9 cellular contexts compared by ENCODE assay signal in genomic region chr7:39952791-39953190, GRCh38. TPM values are rescaled to one million over a fixed set of nuclear protein-coding genes. Genes with fewer than 3 reads are reported as not detected.
A peak's percentile ranks its signal among the peaks of the same experiment; 100 is the strongest.
DNase-seq lines count a peak whose midpoint lies in the region; ATAC-seq and TF ChIP-seq lines count a peak whose summit lies in the region.
"Had no signal": no experiment of that assay in that cellular context is flagged by ENCODE, and none has a peak within 500 bp of the region (broad histone marks: within the 10 kb centered on the region; RNA-seq: fewer than 3 reads in every experiment).

No MANE protein-coding gene starts in this region.

- H3K36me3 ChIP-seq in MM.1S (replicated peaks; ENCODE audit: insufficient read depth, low read length): peaks cover 9% of the 10 kb centered on the region; the same call in 1 of the 2 replicates
- no peaks in the 10 kb centered on the region for H3K36me3 ChIP-seq in neural cell (ENCODE audit: insufficient read depth, low read length)

- H3K4me3 Mint-ChIP-seq in CD4-positive, alpha-beta T cell: peak overlapping the region; percentile 98

- no peak for TF ChIP-seq CTCF in CD4-positive, alpha-beta T cell (IDR thresholded peaks at IDR 0.05)
- TF ChIP-seq CTCF in MM.1S (IDR thresholded peaks at IDR 0.05; ENCODE audit: low read length) (no peak), dorsolateral prefrontal cortex (IDR thresholded peaks at IDR 0.05 in 54 of 56, conservative IDR thresholded peaks at IDR 0.05 in 2 of 56; ENCODE audit: low read depth in 1 of 56, partially characterized antibody in 56 of 56) (no peak), neural cell (IDR thresholded peaks at IDR 0.05; ENCODE audit: poor library complexity, severe bottlenecking) (no peak)

- intact Hi-C loops in CD4-positive, alpha-beta T cell (cut with DNase I, micrococcal nuclease): loop anchor here in 1 of 2 experiments (2.0 to 5.0 kb wide), 2 partner anchors 26 to 85 kb away; no protein-coding TSS in a partner anchor
- intact Hi-C loops in dorsolateral prefrontal cortex (cut with DNase I): loop anchor here in 1 of 2 donors (5.0 kb wide), 1 partner anchor 100 kb away; no protein-coding TSS in a partner anchor

- H3K4me3 ChIP-seq in MM.1S (ENCODE audit: low read length) (peak overlapping the region; percentile 89), dorsolateral prefrontal cortex (peak overlapping the region; percentile 9 to 98 (median 92)), neural cell (ENCODE audit: low read length) (peak overlapping the region; percentile 85)

- peaks cover 74% of the 10 kb centered on the region for H3K4me1 Mint-ChIP-seq in CD4-positive, alpha-beta T cell (ENCODE audit: low read depth)

- peak overlapping the region; percentile 93 for H3K4me2 ChIP-seq in MM.1S (ENCODE audit: low read depth, low read length)
- peak overlapping the region; percentile 79 for H3K4me2 ChIP-seq in neural cell (ENCODE audit: low read length)

- peak overlapping the region; percentile 98; the same call in 1 of the 2 replicates for H3K9ac ChIP-seq in MM.1S (ENCODE audit: low read length)
- no peak overlapping the region for H3K9ac ChIP-seq in neural cell (ENCODE audit: low read length)

- H2AFZ ChIP-seq in MM.1S (ENCODE audit: low read length): no peak overlapping the region
- H2AFZ ChIP-seq in neural cell (ENCODE audit: low read depth, low read length): no peak overlapping the region

- POLR2A ChIA-PET in CD4-positive, alpha-beta T cell (lab: Charles Lee): interaction anchor here (4.8 to 5.2 kb wide), 3 partner anchors 25 to 182 kb away, joined by 41 to 48 read pairs (median 41); partner anchors contain the start of genes MPLKIP and SUGCT

- H3K36me3 Mint-ChIP-seq in CD4-positive, alpha-beta T cell (ENCODE audit: low read depth): peaks cover 52% of the 10 kb centered on the region

- peaks cover 21% of the 10 kb centered on the region for H3K4me1 ChIP-seq in MM.1S (ENCODE audit: low read length)

- H3K9me3 Mint-ChIP-seq in CD4-positive, alpha-beta T cell: no peaks in the 10 kb centered on the region

- TF ChIP-seq RAD21 in neural cell (conservative IDR thresholded peaks at IDR 0.05): no peak

- no peaks in the 10 kb centered on the region for H3K9me3 ChIP-seq in CD4-positive, alpha-beta T cell (ENCODE audit: control insufficient read depth, low read length)
- H3K9me3 ChIP-seq in MM.1S (replicated peaks; ENCODE audit: insufficient read depth, low read length): no peaks in the 10 kb centered on the region
- H3K9me3 ChIP-seq in neural cell (ENCODE audit: low read length): no peaks in the 10 kb centered on the region

- no peaks in the 10 kb centered on the region for H3K9me2 ChIP-seq in MM.1S (replicated peaks; ENCODE audit: insufficient read depth, low read length)
- no peaks in the 10 kb centered on the region for H3K9me2 ChIP-seq in neural cell (ENCODE audit: insufficient read depth, low read length)

- CTCF ChIA-PET in CD4-positive, alpha-beta T cell (lab: Charles Lee): interaction anchor here (1.5 kb wide), 1 partner anchor 57 kb away, joined by 3 read pairs; no protein-coding TSS in a partner anchor

- peaks cover 30% of the 10 kb centered on the region; the same call in 1 of the 2 replicates for H4K20me1 ChIP-seq in MM.1S (ENCODE audit: insufficient read depth, low read length)
- H4K20me1 ChIP-seq in neural cell (ENCODE audit: insufficient read depth): peaks cover 14% of the 10 kb centered on the region

- H3K27me3 ChIP-seq in CD4-positive, alpha-beta T cell (ENCODE audit: control insufficient read depth, insufficient read depth, low read length): no peaks in the 10 kb centered on the region
- H3K27me3 ChIP-seq in MM.1S (replicated peaks; ENCODE audit: insufficient read depth, low read length): no peaks in the 10 kb centered on the region
- no peaks in the 10 kb centered on the region for H3K27me3 ChIP-seq in dorsolateral prefrontal cortex
- H3K27me3 ChIP-seq in neural cell (ENCODE audit: insufficient read depth, low read depth, low read length): no peaks in the 10 kb centered on the region

- H3K27me3 Mint-ChIP-seq in CD4-positive, alpha-beta T cell: no peaks in the 10 kb centered on the region

- DNase-seq in CD4-positive, alpha-beta T cell: no peak
- DNase-seq in MM.1S (no peak), dorsolateral prefrontal cortex (no peak), NCI-H1694 treated with DMSO at 0.1 percent for 48 hours (lab: John Stamatoyannopoulos, UW) (no peak), ACHN (no peak), COLO829 (ENCODE audit: low spot score) (no peak)
- DNase-seq: NCI-H2081 had no signal

- peak overlapping the region; percentile 91 for H3K27ac Mint-ChIP-seq in CD4-positive, alpha-beta T cell

- H3F3A ChIP-seq in MM.1S (ENCODE audit: insufficient read depth, low read length): peaks cover 33% of the 10 kb centered on the region
- H3F3A ChIP-seq in neural cell (ENCODE audit: insufficient read depth, low read length, poor library complexity, severe bottlenecking): peaks cover 9% of the 10 kb centered on the region

- no peak for ATAC-seq in CD4-positive, alpha-beta T cell (ENCODE audit: poor library complexity)
- no peak for ATAC-seq in GM18873 (IDR thresholded peaks at IDR 0.05; ENCODE audit: low FRiP score, unreplicated experiment)

- no peak for TF ChIP-seq EP300 in neural cell (conservative IDR thresholded peaks at IDR 0.05; ENCODE audit: poor library complexity, severe bottlenecking)

- H3K27ac ChIP-seq in CD4-positive, alpha-beta T cell (ENCODE audit: low read depth, low read length): no peak overlapping the region
- peak overlapping the region; percentile 99; the same call in 1 of the 2 replicates for H3K27ac ChIP-seq in MM.1S (ENCODE audit: low read length)
- peak overlapping the region in 23 of 59 donors; percentile 2 to 99 (median 97) for H3K27ac ChIP-seq in dorsolateral prefrontal cortex
- no peak overlapping the region for H3K27ac ChIP-seq in neural cell (ENCODE audit: low read length)

- in situ Hi-C loops in ACHN (cut with HindIII; ENCODE audit: low pct_ligation_motif_present, low pct_unique_long_range_greater_than_20kb, low sequenced_read_pairs): no loop called here

- H3K79me2 ChIP-seq in MM.1S (ENCODE audit: low read length) (peaks cover 74% of the 10 kb centered on the region), neural cell (replicated peaks; ENCODE audit: insufficient read depth, low read length) (peaks cover 62% of the 10 kb centered on the region)

TF ChIP-seq in neural cell, 6 proteins besides CTCF, POLR2A, EP300 and RAD21:
- TF ChIP-seq SMC3 (conservative IDR thresholded peaks at IDR 0.05; ENCODE audit: poor library complexity) (no peak), REST (IDR thresholded peaks at IDR 0.05; ENCODE audit: borderline replicate concordance) (no peak), POLR2AphosphoS5 (IDR thresholded peaks at IDR 0.05) (no peak), EZH2 (IDR thresholded peaks at IDR 0.05; ENCODE audit: borderline replicate concordance, insufficient read depth, low read length, poor library complexity, severe bottlenecking) (no peak), TAF1 (IDR thresholded peaks at IDR 0.05; ENCODE audit: low read depth) (no peak), MXI1 (conservative IDR thresholded peaks at IDR 0.05; ENCODE audit: poor library complexity, severe bottlenecking) (no peak)

RNA-seq across cellular contexts. Expression of gene CDK13, which starts 2.7 kb away (rescaled TPM):
- 100 to 1,000 TPM; 135 to 138 TPM for total RNA-seq in CD4-positive, alpha-beta T cell
- 100 to 1,000 TPM in 24 of 120 experiments, 10 to 100 TPM in 96; 64.7 to 130 (median 89.6) TPM for total RNA-seq in dorsolateral prefrontal cortex
- 27.0 and 29.6 TPM in 2 replicates for polyA plus RNA-seq in neural cell
- 144 and 156 TPM in 2 replicates for polyA minus RNA-seq in neural cell
